31 cellular contexts compared by ENCODE assay signal in the genomic region with DNA sequence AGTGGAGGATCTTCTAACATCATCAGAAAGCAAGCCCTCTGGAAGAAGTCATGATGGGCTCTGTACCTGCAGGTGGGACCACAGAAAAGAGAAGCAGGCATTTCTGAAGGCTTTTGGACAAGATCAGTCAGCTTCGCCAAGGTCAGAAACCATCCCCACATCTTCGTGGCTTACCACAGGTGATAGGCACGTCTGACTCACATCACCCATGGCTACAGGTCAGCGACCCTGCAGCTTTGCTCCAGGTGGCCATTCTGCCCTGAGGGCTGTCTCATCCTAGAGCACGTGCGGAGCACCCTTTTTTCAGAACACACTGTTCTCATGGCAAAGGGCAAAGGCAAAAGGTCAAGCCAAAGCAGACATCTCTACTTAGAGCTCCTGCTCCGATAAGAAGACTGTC.
"Had no signal": no experiment of that assay in that cellular context is flagged by ENCODE, and none has a peak within 500 bp of the region (broad histone marks: within the 10 kb centered on the region; RNA-seq: fewer than 3 reads in every experiment).

No MANE protein-coding gene starts in this region.

- DNase-seq: Kasumi-1, KG1, MG63, NCI-H1048, NCI-H1092 treated with DMSO at 0.1 percent for 48 hours, NCI-H1105 treated with DMSO at 0.1 percent for 48 hours, NCI-H1417, NCI-H1436, NCI-H146, NCI-H1694, NCI-H187, NCI-H1930, NCI-H2029 treated with DMSO at 0.1 percent for 48 hours, NCI-H2081 treated with DMSO at 0.1 percent for 48 hours, NCI-H2107, NCI-H2171, NCI-H226, NCI-H446 treated with DMSO at 0.1 percent for 48 hours, NCI-H510A, NCI-H524, NCI-H526, NCI-H69, NCI-H748 treated with DMSO at 0.1 percent for 48 hours, NCI-H82, PC-9, SHP77, SIG-M5, SJCRH30 had no signal

- FAIRE-seq: RCC 7860 had no signal

- H3K9me3 ChIP-seq: MG63, SJCRH30 had no signal

- H3K27ac ChIP-seq: PC-9, RWPE1, SJCRH30, SK-N-MC had no signal

- H2AFZ ChIP-seq: PC-9 had no signal

- H3K4me3 ChIP-seq: MG63, PC-9, SJCRH30, SK-N-MC had no signal

- H3K4me1 ChIP-seq: SJCRH30 had no signal

- H3K4me2 ChIP-seq: PC-9 had no signal

- H3K36me3 ChIP-seq: MG63, SJCRH30 had no signal

- H3K27me3 ChIP-seq: MG63, SJCRH30 had no signal
